In the genomic region with DNA sequence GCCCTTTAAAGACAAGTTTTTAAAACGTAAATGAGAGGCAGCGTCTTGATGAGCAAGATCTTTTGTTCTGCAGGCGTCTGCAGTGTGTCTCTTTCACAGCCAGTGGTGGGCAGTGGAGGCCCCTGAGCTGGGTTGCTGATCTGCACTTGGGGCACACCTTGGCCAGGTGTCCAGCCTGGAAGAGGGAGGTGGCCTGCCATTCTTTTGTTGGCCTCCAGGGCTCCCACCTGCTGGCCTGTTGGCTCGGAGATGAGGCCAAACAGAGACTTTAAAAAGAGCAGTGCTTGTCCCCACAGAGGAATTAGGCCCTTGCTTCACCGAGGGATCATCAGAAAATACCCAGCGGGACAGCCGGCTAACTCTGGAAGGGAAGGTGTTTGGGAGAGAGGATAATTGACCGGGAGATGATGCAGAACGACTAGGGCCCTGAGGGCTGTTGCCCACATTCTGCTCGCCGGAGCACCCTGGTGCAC, we compare ENCODE assay signal across 10 cellular contexts.
DNase-seq lines count a peak whose midpoint lies in the region; ATAC-seq and TF ChIP-seq lines count a peak whose summit lies in the region.
"Had no signal": no experiment of that assay in that cellular context is flagged by ENCODE, and none has a peak within 500 bp of the region (broad histone marks: within the 10 kb centered on the region; RNA-seq: fewer than 3 reads in every experiment).

No MANE protein-coding gene starts in this region.

- H3K4ac ChIP-seq in H9 (ENCODE audit: low read depth, low read length) = no peak overlapping the region

- H3T11ph ChIP-seq in H9 (ENCODE audit: low read length) = no peak overlapping the region

- no peaks in the 10 kb centered on the region for H3K36me3 ChIP-seq in effector memory CD4-positive, alpha-beta T cell (ENCODE audit: control insufficient read depth, insufficient read depth, low read length)
- H3K36me3 ChIP-seq in neutrophil (peaks cover 9% of the 10 kb centered on the region), heart right ventricle (peaks cover 0 to 11% (median 0%) of the 10 kb centered on the region in 9 donors)
- H3K36me3 ChIP-seq: right atrium auricular region had no signal

- H3K27me3 Mint-ChIP-seq in H9 (ENCODE audit: low read depth) = no peaks in the 10 kb centered on the region

- H3K27ac Mint-ChIP-seq in H9 = peak overlapping the region; percentile 36 to 95 (median 46); a peak in 5 of 7 replicates

- no peak overlapping the region for H2BK12ac ChIP-seq in H9 (ENCODE audit: insufficient read length, low read depth, low read length)

- no CpG with 5 or more reads among the region's 11 CpGs for WGBS in H9 (ENCODE audit: extremely low coverage, insufficient read length, low lambda C conversion rate)
- 79 to 84% methylated on average over 11 of the region's 11 CpGs for WGBS in heart right ventricle, 2 donors

- H3K27me3 ChIP-seq in H9 (ENCODE audit: insufficient read depth, low read length) = no peaks in the 10 kb centered on the region
- no peaks in the 10 kb centered on the region for H3K27me3 ChIP-seq in effector memory CD4-positive, alpha-beta T cell (replicated peaks; ENCODE audit: control insufficient read depth, insufficient read depth, low read length, poor library complexity, severe bottlenecking)
- H3K27me3 ChIP-seq in neutrophil = no peaks in the 10 kb centered on the region
- no peaks in the 10 kb centered on the region for H3K27me3 ChIP-seq in heart right ventricle
- H3K27me3 ChIP-seq: right atrium auricular region had no signal

- no peak overlapping the region for H3K56ac ChIP-seq in H9 (ENCODE audit: insufficient read length, low read depth, low read length)

- no peaks in the 10 kb centered on the region for H4K20me1 ChIP-seq in H9 (ENCODE audit: control insufficient read depth, insufficient read depth, insufficient read length)

- H3K4me3 ChIP-seq in effector memory CD4-positive, alpha-beta T cell (ENCODE audit: insufficient read depth, low read depth, low read length, poor library complexity, severe bottlenecking) = no peak overlapping the region
- no peak overlapping the region for H3K4me3 ChIP-seq in neutrophil (ENCODE audit: low read depth in 1 of 2, low read length in 1 of 2)
- H3K4me3 ChIP-seq in heart right ventricle = no peak overlapping the region
- H3K4me3 ChIP-seq: right atrium auricular region had no signal

- no peak overlapping the region for H3K14ac ChIP-seq in H9 (ENCODE audit: insufficient read depth, low read length)

- H3K27ac ChIP-seq in H9 (ENCODE audit: insufficient read length, low read depth, low read length) (no peak overlapping the region), neutrophil (peak overlapping the region; percentile 72), heart right ventricle (peak overlapping the region in 1 of 10 donors; percentile 89)
- H3K27ac ChIP-seq in effector memory CD4-positive, alpha-beta T cell (ENCODE audit: insufficient read depth, low read length, poor library complexity, severe bottlenecking) = peak overlapping the region; percentile 75
- H3K27ac ChIP-seq: right atrium auricular region had no signal

- H3K79me2 ChIP-seq in H9 (ENCODE audit: insufficient read depth, low read length) = no peaks in the 10 kb centered on the region; the same call in 1 of the 2 replicates

- peak; percentile 58 for TF ChIP-seq CTCF in H9 (conservative IDR thresholded peaks at IDR 0.05)
- TF ChIP-seq CTCF in neutrophil (IDR thresholded peaks at IDR 0.05) = no peak
- no peak for TF ChIP-seq CTCF in heart right ventricle (IDR thresholded peaks at IDR 0.05)

- H3K18ac ChIP-seq in H9 (ENCODE audit: insufficient read length, low read depth, low read length) = no peak overlapping the region

- DNase-seq in H9 = peak; percentile 76
- DNase-seq in SW480 (ENCODE audit: low spot score) = peak; percentile 83
- no peak for DNase-seq in effector memory CD4-positive, alpha-beta T cell
- DNase-seq in NCI-H2029 (lab: John Stamatoyannopoulos, UW) = no peak
- no peak for DNase-seq in heart right ventricle
- no peak for DNase-seq in Kasumi-1 (lab: John Stamatoyannopoulos, UW)
- DNase-seq: Right ventricle myocardium superior had no signal

- H4K91ac ChIP-seq in H9 (ENCODE audit: insufficient read length, low read depth, low read length) = no peak overlapping the region

- H2BK20ac ChIP-seq in H9 (ENCODE audit: low read depth, low read length, poor library complexity, severe bottlenecking) = no peak overlapping the region

- no peaks in the 10 kb centered on the region for H3K9me3 Mint-ChIP-seq in H9

- no peak overlapping the region; a peak in 1 of 5 replicates for H3K4me3 Mint-ChIP-seq in H9

- H3K4me2 ChIP-seq in H9 (ENCODE audit: insufficient read depth, insufficient read length, low read length) = no peak overlapping the region

- H2BK15ac ChIP-seq in H9 (ENCODE audit: low read depth, low read length) = no peak overlapping the region

- intact Hi-C loops in heart right ventricle (cut with DNase I) = no loop called here

- H3K4me1 Mint-ChIP-seq in H9 = peaks cover 65 to 80% of the 10 kb centered on the region in 2 experiments

- no peaks in the 10 kb centered on the region for H3K79me1 ChIP-seq in H9 (ENCODE audit: insufficient read depth, low read depth, low read length, poor library complexity, severe bottlenecking)

- ATAC-seq in heart right ventricle = no peak
- no peak for ATAC-seq in GM21360 (IDR thresholded peaks at IDR 0.05; ENCODE audit: unreplicated experiment)

- H3K23me2 ChIP-seq in H9 (ENCODE audit: insufficient read length, low read depth, low read length, poor library complexity, severe bottlenecking) = no peaks in the 10 kb centered on the region

- H3K36me3 Mint-ChIP-seq in H9 (ENCODE audit: insufficient read depth in 1 of 3, low read depth in 3 of 3) = 0 out of 7 replicates have a peak, but pooled peaks cover 0 to 3% (median 0%) of the 10 kb centered on the region in 3 experiments

- no peak overlapping the region for H4K5ac ChIP-seq in H9 (ENCODE audit: insufficient read length, low read depth, low read length)

- peaks cover 4% of the 10 kb centered on the region; the same call in 1 of the 2 replicates for H3K4me1 ChIP-seq in H9 (ENCODE audit: insufficient read depth, low read length)
- H3K4me1 ChIP-seq in effector memory CD4-positive, alpha-beta T cell (ENCODE audit: control insufficient read depth, insufficient read depth, low read length, poor library complexity, severe bottlenecking) = peaks cover 19% of the 10 kb centered on the region
- peaks cover 29 to 30% of the 10 kb centered on the region in 2 experiments for H3K4me1 ChIP-seq in neutrophil (ENCODE audit: control insufficient read depth in 1 of 2, insufficient read depth in 1 of 2, low read depth in 1 of 2, low read length in 1 of 2)
- peaks cover 0 to 51% (median 0%) of the 10 kb centered on the region in 9 donors for H3K4me1 ChIP-seq in heart right ventricle
- H3K4me1 ChIP-seq: right atrium auricular region had no signal

- H2AK5ac ChIP-seq in H9 (ENCODE audit: insufficient read length, low read length) = no peak overlapping the region

- no peak overlapping the region for H4K8ac ChIP-seq in H9 (replicated peaks; ENCODE audit: insufficient read length, low read depth, low read length)

- no peak overlapping the region for H2AFZ ChIP-seq in H9 (ENCODE audit: low read length)

- no peak overlapping the region for H3K23ac ChIP-seq in H9 (ENCODE audit: insufficient read length, low read depth, low read length)

- H3K9ac ChIP-seq in H9 (ENCODE audit: extremely low read depth, insufficient read length, low read length) = no peak overlapping the region

- no peak overlapping the region for H2BK5ac ChIP-seq in H9 (ENCODE audit: insufficient read length, low read length)

- H3K9me3 ChIP-seq in H9 (ENCODE audit: control insufficient read depth, low read depth, low read length) (no peaks in the 10 kb centered on the region), neutrophil (no peaks in the 10 kb centered on the region), heart right ventricle (no peaks in the 10 kb centered on the region)
- H3K9me3 ChIP-seq in effector memory CD4-positive, alpha-beta T cell (ENCODE audit: control insufficient read depth, low read length) = no peaks in the 10 kb centered on the region
- H3K9me3 ChIP-seq: right atrium auricular region had no signal

- no peak overlapping the region for H2BK120ac ChIP-seq in H9 (ENCODE audit: low read depth, low read length, poor library complexity, severe bottlenecking)

Comparison
In these comparisons a context has a peak if more than half of its experiments do, and no peak if none do; other contexts are left out.
1. DNase-seq: peak in H9 (single experiment) and SW480 (single experiment); none in effector memory CD4-positive, alpha-beta T cell (0 of 3), NCI-H2029 (single experiment), heart right ventricle (0 of 2) and Kasumi-1 (0 of 2).